In the genomic region with DNA sequence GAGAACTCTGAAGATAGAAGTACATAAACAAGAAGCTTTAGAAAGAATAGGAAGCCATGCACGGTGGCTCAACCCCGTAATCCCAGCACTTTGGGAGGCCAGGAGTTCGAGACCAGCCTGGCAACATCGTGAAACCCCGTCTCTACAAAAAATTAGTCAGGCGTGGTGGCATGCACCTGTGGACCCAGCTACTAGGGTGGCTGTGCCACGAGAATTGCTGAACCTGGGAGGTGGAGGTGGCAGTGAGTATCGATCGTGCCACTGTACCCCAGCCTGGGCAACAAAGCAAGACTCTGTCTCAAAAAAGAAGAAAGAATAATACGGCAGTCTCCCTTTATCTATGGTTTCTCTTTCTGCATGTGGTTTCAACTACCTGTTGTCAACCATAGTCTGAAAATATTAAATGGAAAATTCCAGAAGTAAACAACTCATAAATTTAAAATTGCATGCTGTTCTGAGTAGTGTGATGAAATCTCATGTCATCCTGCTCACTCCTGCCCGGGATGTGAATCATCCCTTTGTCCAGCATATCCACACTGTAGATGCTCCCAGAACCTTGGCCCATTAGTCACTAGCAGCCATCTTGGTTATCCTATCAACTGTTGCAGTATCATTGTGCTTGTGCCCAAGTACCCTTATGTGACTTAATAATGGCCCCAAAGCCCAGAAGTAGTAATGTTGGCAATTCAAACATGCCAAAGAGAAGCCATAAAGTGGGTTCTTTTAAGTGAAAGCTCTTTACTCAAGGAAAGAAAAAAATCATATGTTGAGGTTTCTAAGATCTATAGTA, we compare ENCODE assay signal across 1 cellular context.
TF ChIP-seq lines count a peak whose summit lies in the region.

No MANE protein-coding gene starts in this region.

TF ChIP-seq in K562, 482 proteins besides CTCF, POLR2A, EP300 and RAD21 (continued from another document and continues in another):
- TF ChIP-seq NR3C1 (CRISPR knock-in tag; IDR thresholded peaks at IDR 0.05) (no peak), MAFG (tag; conservative IDR thresholded peaks at IDR 0.05) (no peak), ZNF408 (CRISPR knock-in tag; IDR thresholded peaks at IDR 0.05; ENCODE audit: low read depth) (no peak), HOXB6 (CRISPR knock-in tag; IDR thresholded peaks at IDR 0.05; ENCODE audit: borderline replicate concordance) (no peak), NR2C2 (CRISPR knock-in tag; IDR thresholded peaks at IDR 0.05) (no peak), NR2C2 (tag; IDR thresholded peaks at IDR 0.05) (no peak; the same call in 1 of the 2 replicates), EZH2 (IDR thresholded peaks at IDR 0.05; ENCODE audit: borderline replicate concordance, low read depth, low read length) (no peak), STAT5B (CRISPR knock-in tag; IDR thresholded peaks at IDR 0.05) (no peak), BCL6 (CRISPR knock-in tag; IDR thresholded peaks at IDR 0.05) (0 out of 2 replicates have a peak, but pooled peaks have one; percentile 11), MAFK (IDR thresholded peaks at IDR 0.05; ENCODE audit: low read length) (no peak), CCNT2 (IDR thresholded peaks at IDR 0.05; ENCODE audit: borderline replicate concordance, extremely low read depth, insufficient read length, low read depth, low read length) (no peak), KLF16 (IDR thresholded peaks at IDR 0.05) (no peak), FOSL1 (tag; conservative IDR thresholded peaks at IDR 0.05) (peak; percentile 93), FUS (optimal IDR thresholded peaks at IDR 0.05; ENCODE audit: low read depth, low read length) (no peak), FOXK1 (CRISPR knock-in tag; IDR thresholded peaks at IDR 0.05; ENCODE audit: borderline replicate concordance) (no peak), FOXJ2 (tag; IDR thresholded peaks at IDR 0.05) (peak; percentile 34; the same call in 1 of the 2 replicates), ZNF766 (CRISPR knock-in tag; conservative IDR thresholded peaks at IDR 0.05) (no peak; the same call in 1 of the 2 replicates), HNRNPL (IDR thresholded peaks at IDR 0.05; ENCODE audit: low read depth, low read length) (no peak), PRPF4 (IDR thresholded peaks at IDR 0.05; ENCODE audit: insufficient read depth, low read depth, low read length, poor library complexity, severe bottlenecking) (no peak), WHSC1 (IDR thresholded peaks at IDR 0.05; ENCODE audit: low read length) (no peak), ILF3 (IDR thresholded peaks at IDR 0.05; ENCODE audit: borderline replicate concordance) (no peak)
- TF ChIP-seq, protein P1, sequence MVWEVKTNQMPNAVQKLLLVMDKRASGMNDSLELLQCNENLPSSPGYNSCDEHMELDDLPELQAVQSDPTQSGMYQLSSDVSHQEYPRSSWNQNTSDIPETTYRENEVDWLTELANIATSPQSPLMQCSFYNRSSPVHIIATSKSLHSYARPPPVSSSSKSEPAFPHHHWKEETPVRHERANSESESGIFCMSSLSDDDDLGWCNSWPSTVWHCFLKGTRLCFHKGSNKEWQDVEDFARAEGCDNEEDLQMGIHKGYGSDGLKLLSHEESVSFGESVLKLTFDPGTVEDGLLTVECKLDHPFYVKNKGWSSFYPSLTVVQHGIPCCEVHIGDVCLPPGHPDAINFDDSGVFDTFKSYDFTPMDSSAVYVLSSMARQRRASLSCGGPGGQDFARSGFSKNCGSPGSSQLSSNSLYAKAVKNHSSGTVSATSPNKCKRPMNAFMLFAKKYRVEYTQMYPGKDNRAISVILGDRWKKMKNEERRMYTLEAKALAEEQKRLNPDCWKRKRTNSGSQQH (CRISPR knock-in tag; IDR thresholded peaks at IDR 0.05), result peak; percentile 69; the same call in 1 of the 2 replicates
- TF ChIP-seq, protein P2, sequence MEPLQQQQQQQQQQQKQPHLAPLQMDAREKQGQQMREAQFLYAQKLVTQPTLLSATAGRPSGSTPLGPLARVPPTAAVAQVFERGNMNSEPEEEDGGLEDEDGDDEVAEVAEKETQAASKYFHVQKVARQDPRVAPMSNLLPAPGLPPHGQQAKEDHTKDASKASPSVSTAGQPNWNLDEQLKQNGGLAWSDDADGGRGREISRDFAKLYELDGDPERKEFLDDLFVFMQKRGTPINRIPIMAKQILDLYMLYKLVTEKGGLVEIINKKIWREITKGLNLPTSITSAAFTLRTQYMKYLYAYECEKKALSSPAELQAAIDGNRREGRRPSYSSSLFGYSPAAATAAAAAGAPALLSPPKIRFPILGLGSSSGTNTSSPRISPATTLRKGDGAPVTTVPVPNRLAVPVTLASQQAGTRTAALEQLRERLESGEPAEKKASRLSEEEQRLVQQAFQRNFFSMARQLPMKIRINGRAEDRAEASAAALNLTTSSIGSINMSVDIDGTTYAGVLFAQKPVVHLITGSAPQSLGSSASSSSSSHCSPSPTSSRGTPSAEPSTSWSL (CRISPR knock-in tag; IDR thresholded peaks at IDR 0.05; ENCODE audit: borderline replicate concordance), result no peak
- TF ChIP-seq, protein P3, sequence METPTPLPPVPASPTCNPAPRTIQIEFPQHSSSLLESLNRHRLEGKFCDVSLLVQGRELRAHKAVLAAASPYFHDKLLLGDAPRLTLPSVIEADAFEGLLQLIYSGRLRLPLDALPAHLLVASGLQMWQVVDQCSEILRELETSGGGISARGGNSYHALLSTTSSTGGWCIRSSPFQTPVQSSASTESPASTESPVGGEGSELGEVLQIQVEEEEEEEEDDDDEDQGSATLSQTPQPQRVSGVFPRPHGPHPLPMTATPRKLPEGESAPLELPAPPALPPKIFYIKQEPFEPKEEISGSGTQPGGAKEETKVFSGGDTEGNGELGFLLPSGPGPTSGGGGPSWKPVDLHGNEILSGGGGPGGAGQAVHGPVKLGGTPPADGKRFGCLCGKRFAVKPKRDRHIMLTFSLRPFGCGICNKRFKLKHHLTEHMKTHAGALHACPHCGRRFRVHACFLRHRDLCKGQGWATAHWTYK (CRISPR knock-in tag; IDR thresholded peaks at IDR 0.05), result no peak
- TF ChIP-seq, protein P4, sequence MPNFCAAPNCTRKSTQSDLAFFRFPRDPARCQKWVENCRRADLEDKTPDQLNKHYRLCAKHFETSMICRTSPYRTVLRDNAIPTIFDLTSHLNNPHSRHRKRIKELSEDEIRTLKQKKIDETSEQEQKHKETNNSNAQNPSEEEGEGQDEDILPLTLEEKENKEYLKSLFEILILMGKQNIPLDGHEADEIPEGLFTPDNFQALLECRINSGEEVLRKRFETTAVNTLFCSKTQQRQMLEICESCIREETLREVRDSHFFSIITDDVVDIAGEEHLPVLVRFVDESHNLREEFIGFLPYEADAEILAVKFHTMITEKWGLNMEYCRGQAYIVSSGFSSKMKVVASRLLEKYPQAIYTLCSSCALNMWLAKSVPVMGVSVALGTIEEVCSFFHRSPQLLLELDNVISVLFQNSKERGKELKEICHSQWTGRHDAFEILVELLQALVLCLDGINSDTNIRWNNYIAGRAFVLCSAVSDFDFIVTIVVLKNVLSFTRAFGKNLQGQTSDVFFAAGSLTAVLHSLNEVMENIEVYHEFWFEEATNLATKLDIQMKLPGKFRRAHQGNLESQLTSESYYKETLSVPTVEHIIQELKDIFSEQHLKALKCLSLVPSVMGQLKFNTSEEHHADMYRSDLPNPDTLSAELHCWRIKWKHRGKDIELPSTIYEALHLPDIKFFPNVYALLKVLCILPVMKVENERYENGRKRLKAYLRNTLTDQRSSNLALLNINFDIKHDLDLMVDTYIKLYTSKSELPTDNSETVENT (CRISPR knock-in tag; IDR thresholded peaks at IDR 0.05), result no peak
- TF ChIP-seq, protein P5, sequence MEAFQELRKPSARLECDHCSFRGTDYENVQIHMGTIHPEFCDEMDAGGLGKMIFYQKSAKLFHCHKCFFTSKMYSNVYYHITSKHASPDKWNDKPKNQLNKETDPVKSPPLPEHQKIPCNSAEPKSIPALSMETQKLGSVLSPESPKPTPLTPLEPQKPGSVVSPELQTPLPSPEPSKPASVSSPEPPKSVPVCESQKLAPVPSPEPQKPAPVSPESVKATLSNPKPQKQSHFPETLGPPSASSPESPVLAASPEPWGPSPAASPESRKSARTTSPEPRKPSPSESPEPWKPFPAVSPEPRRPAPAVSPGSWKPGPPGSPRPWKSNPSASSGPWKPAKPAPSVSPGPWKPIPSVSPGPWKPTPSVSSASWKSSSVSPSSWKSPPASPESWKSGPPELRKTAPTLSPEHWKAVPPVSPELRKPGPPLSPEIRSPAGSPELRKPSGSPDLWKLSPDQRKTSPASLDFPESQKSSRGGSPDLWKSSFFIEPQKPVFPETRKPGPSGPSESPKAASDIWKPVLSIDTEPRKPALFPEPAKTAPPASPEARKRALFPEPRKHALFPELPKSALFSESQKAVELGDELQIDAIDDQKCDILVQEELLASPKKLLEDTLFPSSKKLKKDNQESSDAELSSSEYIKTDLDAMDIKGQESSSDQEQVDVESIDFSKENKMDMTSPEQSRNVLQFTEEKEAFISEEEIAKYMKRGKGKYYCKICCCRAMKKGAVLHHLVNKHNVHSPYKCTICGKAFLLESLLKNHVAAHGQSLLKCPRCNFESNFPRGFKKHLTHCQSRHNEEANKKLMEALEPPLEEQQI (IDR thresholded peaks at IDR 0.05), result no peak
- TF ChIP-seq, protein P6, sequence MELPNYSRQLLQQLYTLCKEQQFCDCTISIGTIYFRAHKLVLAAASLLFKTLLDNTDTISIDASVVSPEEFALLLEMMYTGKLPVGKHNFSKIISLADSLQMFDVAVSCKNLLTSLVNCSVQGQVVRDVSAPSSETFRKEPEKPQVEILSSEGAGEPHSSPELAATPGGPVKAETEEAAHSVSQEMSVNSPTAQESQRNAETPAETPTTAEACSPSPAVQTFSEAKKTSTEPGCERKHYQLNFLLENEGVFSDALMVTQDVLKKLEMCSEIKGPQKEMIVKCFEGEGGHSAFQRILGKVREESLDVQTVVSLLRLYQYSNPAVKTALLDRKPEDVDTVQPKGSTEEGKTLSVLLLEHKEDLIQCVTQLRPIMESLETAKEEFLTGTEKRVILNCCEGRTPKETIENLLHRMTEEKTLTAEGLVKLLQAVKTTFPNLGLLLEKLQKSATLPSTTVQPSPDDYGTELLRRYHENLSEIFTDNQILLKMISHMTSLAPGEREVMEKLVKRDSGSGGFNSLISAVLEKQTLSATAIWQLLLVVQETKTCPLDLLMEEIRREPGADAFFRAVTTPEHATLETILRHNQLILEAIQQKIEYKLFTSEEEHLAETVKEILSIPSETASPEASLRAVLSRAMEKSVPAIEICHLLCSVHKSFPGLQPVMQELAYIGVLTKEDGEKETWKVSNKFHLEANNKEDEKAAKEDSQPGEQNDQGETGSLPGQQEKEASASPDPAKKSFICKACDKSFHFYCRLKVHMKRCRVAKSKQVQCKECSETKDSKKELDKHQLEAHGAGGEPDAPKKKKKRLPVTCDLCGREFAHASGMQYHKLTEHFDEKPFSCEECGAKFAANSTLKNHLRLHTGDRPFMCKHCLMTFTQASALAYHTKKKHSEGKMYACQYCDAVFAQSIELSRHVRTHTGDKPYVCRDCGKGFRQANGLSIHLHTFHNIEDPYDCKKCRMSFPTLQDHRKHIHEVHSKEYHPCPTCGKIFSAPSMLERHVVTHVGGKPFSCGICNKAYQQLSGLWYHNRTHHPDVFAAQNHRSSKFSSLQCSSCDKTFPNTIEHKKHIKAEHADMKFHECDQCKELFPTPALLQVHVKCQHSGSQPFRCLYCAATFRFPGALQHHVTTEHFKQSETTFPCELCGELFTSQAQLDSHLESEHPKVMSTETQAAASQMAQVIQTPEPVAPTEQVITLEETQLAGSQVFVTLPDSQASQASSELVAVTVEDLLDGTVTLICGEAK (IDR thresholded peaks at IDR 0.05), result no peak
- TF ChIP-seq, protein P6 (CRISPR knock-in tag; IDR thresholded peaks at IDR 0.05), result no peak
- TF ChIP-seq, protein P7, sequence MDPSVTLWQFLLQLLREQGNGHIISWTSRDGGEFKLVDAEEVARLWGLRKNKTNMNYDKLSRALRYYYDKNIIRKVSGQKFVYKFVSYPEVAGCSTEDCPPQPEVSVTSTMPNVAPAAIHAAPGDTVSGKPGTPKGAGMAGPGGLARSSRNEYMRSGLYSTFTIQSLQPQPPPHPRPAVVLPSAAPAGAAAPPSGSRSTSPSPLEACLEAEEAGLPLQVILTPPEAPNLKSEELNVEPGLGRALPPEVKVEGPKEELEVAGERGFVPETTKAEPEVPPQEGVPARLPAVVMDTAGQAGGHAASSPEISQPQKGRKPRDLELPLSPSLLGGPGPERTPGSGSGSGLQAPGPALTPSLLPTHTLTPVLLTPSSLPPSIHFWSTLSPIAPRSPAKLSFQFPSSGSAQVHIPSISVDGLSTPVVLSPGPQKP (CRISPR knock-in tag; IDR thresholded peaks at IDR 0.05), result no peak
- TF ChIP-seq, protein P8, sequence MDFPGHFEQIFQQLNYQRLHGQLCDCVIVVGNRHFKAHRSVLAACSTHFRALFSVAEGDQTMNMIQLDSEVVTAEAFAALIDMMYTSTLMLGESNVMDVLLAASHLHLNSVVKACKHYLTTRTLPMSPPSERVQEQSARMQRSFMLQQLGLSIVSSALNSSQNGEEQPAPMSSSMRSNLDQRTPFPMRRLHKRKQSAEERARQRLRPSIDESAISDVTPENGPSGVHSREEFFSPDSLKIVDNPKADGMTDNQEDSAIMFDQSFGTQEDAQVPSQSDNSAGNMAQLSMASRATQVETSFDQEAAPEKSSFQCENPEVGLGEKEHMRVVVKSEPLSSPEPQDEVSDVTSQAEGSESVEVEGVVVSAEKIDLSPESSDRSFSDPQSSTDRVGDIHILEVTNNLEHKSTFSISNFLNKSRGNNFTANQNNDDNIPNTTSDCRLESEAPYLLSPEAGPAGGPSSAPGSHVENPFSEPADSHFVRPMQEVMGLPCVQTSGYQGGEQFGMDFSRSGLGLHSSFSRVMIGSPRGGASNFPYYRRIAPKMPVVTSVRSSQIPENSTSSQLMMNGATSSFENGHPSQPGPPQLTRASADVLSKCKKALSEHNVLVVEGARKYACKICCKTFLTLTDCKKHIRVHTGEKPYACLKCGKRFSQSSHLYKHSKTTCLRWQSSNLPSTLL (IDR thresholded peaks at IDR 0.05), result no peak
